In genomic region chr12:129776977-129777667, GRCh38 we compare ENCODE assay signal across 19 cellular contexts.
A peak's percentile ranks its signal among the peaks of the same experiment; 100 is the strongest.
DNase-seq lines count a peak whose midpoint lies in the region; FAIRE-seq and TF ChIP-seq lines count a peak whose summit lies in the region.
"Had no signal": no experiment of that assay in that cellular context is flagged by ENCODE, and none has a peak within 500 bp of the region (broad histone marks: within the 10 kb centered on the region; RNA-seq: fewer than 3 reads in every experiment).

No MANE protein-coding gene starts in this region.

- H3K27me3 ChIP-seq in H1 (replicated peaks in 1 of 4; ENCODE audit: control insufficient read depth in 3 of 4, extremely low read depth in 1 of 4, insufficient read depth in 3 of 4, low read length in 3 of 4) (no peaks in the 10 kb centered on the region), suprapubic skin (no peaks in the 10 kb centered on the region)

- no peaks in the 10 kb centered on the region for H4K20me1 ChIP-seq in H1 (replicated peaks in 1 of 2; ENCODE audit: control insufficient read depth in 1 of 2, insufficient read depth in 2 of 2, low read length in 2 of 2)

- TF ChIP-seq POLR2A in H1 (IDR thresholded peaks at IDR 0.05; ENCODE audit: control extremely low read depth in 1 of 2, low read depth in 2 of 2, low read length in 2 of 2): no peak
- no peak for TF ChIP-seq POLR2A in suprapubic skin (IDR thresholded peaks at IDR 0.05)

- 0 out of 2 replicates have a peak overlapping the region, but pooled peaks have one; percentile 34 for H3K18ac ChIP-seq in H1 (ENCODE audit: extremely low read depth, low read length)

- H3K27ac ChIP-seq in H1 (ENCODE audit: low read depth, low read length) (no peak overlapping the region), suprapubic skin (no peak overlapping the region)
- H3K27ac ChIP-seq: A549, C4-2B had no signal

- H2AFZ ChIP-seq in H1 (ENCODE audit: low read length): no peak overlapping the region

- H3K9me3 ChIP-seq in H1 (ENCODE audit: insufficient read depth in 2 of 2, low read depth in 1 of 2, low read length in 1 of 2) (no peaks in the 10 kb centered on the region), suprapubic skin (no peaks in the 10 kb centered on the region)
- H3K9me3 ChIP-seq: A549 had no signal

- H4K5ac ChIP-seq in H1 (ENCODE audit: insufficient read length, low read depth, low read length): no peak overlapping the region

- POLR2A ChIA-PET in H1 (lab: Charles Lee; ENCODE audit: partially characterized antibody): interaction anchor here (1.1 kb wide), 1 partner anchor 24 kb away, joined by 3 read pairs; no protein-coding TSS in a partner anchor

- H4K8ac ChIP-seq in H1 (ENCODE audit: extremely low read depth, insufficient read depth, low read length): no peak overlapping the region

- no peak for TF ChIP-seq EP300 in H1 (IDR thresholded peaks at IDR 0.05; ENCODE audit: borderline replicate concordance in 1 of 2, low read depth in 2 of 2, low read length in 2 of 2)
- no peak for TF ChIP-seq EP300 in suprapubic skin (IDR thresholded peaks at IDR 0.05)

- TF ChIP-seq CTCF in H1 (IDR thresholded peaks at IDR 0.05; ENCODE audit: control extremely low read depth in 1 of 3, insufficient read depth in 1 of 3, low read depth in 1 of 3, low read length in 3 of 3): no peak
- TF ChIP-seq CTCF in suprapubic skin (IDR thresholded peaks at IDR 0.05): no peak

- H4K91ac ChIP-seq in H1 (replicated peaks; ENCODE audit: insufficient read length, low read length): peak overlapping the region; percentile 34

- H3K23me2 ChIP-seq in H1 (ENCODE audit: low read depth, low read length): no peaks in the 10 kb centered on the region

- H2AK5ac ChIP-seq in H1 (ENCODE audit: low read depth, low read length): no peak overlapping the region

- H3K23ac ChIP-seq in H1 (ENCODE audit: insufficient read length): no peak overlapping the region

- H3K4me2 ChIP-seq in H1 (ENCODE audit: insufficient read depth in 1 of 2, low read depth in 2 of 2, low read length in 2 of 2): no peak overlapping the region
- H3K4me2 ChIP-seq: A549, SK-N-SH had no signal

- no peak overlapping the region; the same call in 1 of the 2 replicates for H2BK20ac ChIP-seq in H1 (ENCODE audit: low read length)

- 86% methylated on average over 10 of the region's 10 CpGs; no CpG with 5 or more reads in 1 of the 2 experiments for WGBS in H1 (ENCODE audit: extremely low coverage in 1 of 2, insufficient coverage in 1 of 2, insufficient read length in 1 of 2, insufficient replicate concordance in 2 of 2, low coverage in 1 of 2, low lambda C conversion rate in 2 of 2, missing lambda C conversion rate in 1 of 2), 2 experiments
- whole genome bisulfite sequencing in suprapubic skin: 72% methylated on average over 10 of the region's 10 CpGs

- no peak overlapping the region for H2BK15ac ChIP-seq in H1 (ENCODE audit: low read length)

- H2BK5ac ChIP-seq in H1 (ENCODE audit: low read depth, low read length): no peak overlapping the region

- TF ChIP-seq RAD21 in H1 (IDR thresholded peaks at IDR 0.05 in 1 of 2, conservative IDR thresholded peaks at IDR 0.05 in 1 of 2; ENCODE audit: low read depth in 2 of 2, low read length in 2 of 2): no peak

- peaks cover 2% of the 10 kb centered on the region; the same call in 1 of the 2 replicates for H3K79me1 ChIP-seq in H1 (ENCODE audit: low read depth, low read length)

- H2BK120ac ChIP-seq in H1 (replicated peaks; ENCODE audit: low read depth, low read length): no peak overlapping the region

- no peaks in the 10 kb centered on the region for H3K36me3 ChIP-seq in H1 (ENCODE audit: control insufficient read depth in 2 of 4, insufficient read depth in 4 of 4, low read length in 3 of 4)
- H3K36me3 ChIP-seq in suprapubic skin: no peaks in the 10 kb centered on the region

- H3K4ac ChIP-seq in H1 (replicated peaks; ENCODE audit: insufficient read length, low read depth, low read length): no peak overlapping the region

- CTCF ChIA-PET in H1 (lab: Charles Lee; ENCODE audit: partially characterized antibody): interaction anchor here (0.6 to 2.7 kb wide), 4 partner anchors 11 to 136 kb away, joined by 3 to 8 read pairs (median 4); no protein-coding TSS in a partner anchor

- FAIRE-seq in H1 (lab: Jason Lieb, UNC): no peak
- FAIRE-seq: A549, HepG2 had no signal

- H2BK12ac ChIP-seq in H1 (ENCODE audit: low read depth, low read length): peak overlapping the region; percentile 71

- H3K4me3 ChIP-seq in H1 (ENCODE audit: extremely low read depth in 1 of 4, insufficient read depth in 2 of 4, low read depth in 3 of 4, low read length in 4 of 4) (no peak overlapping the region), suprapubic skin (no peak overlapping the region)
- H3K4me3 ChIP-seq: A549 had no signal

- H3K79me2 ChIP-seq in H1 (ENCODE audit: control insufficient read depth in 1 of 2, insufficient read depth in 2 of 2, low read length in 2 of 2): peaks cover 0 to 2% of the 10 kb centered on the region in 2 experiments; a peak in 2 of 4 replicates

- DNase-seq in DMS153 treated with DMSO at 0.1 percent for 48 hours (lab: John Stamatoyannopoulos, UW; ENCODE audit: unreplicated experiment): peak; percentile 72
- peak; percentile 70 for DNase-seq in NCI-H128 (lab: John Stamatoyannopoulos, UW; ENCODE audit: unreplicated experiment)
- DNase-seq in NCI-H510A treated with DMSO at 0.1 percent for 48 hours (lab: John Stamatoyannopoulos, UW): peak; percentile 96
- no peak for DNase-seq in H1 (ENCODE audit: low read depth in 1 of 2, low spot score in 2 of 2)
- no peak for DNase-seq in suprapubic skin (ENCODE audit: low spot score in 2 of 2)
- DNase-seq in glomerular visceral epithelial cell (ENCODE audit: extremely low spot score): no peak
- no peak for DNase-seq in stimulated activated CD4-positive, alpha-beta T cell treated with anti-CD3 and anti-CD28 coated beads, Interleukin-12 subunit alpha, Interleukin-12 subunit beta, amount 100 ng/mL, for 4 hours
- DNase-seq: COR-L47, DND-41, GF-D8, HFFc6, MM.1S, NCI-H146, NCI-H69, Right ventricle myocardium superior, SK-N-SH had no signal

- no peak overlapping the region for H3K9ac ChIP-seq in H1 (replicated peaks in 1 of 4; ENCODE audit: extremely low read depth in 1 of 4, low read depth in 3 of 4, low read length in 3 of 4)
- H3K9ac ChIP-seq: SK-N-SH had no signal

- H3K4me1 ChIP-seq in H1 (replicated peaks in 1 of 4; ENCODE audit: control insufficient read depth in 3 of 4, insufficient read depth in 4 of 4, low read length in 3 of 4) (peaks cover 8 to 21% (median 15%) of the 10 kb centered on the region in 4 experiments; a peak in 6 of 7 replicates), suprapubic skin (no peaks in the 10 kb centered on the region)
- H3K4me1 ChIP-seq: A549 had no signal

- no peak overlapping the region for H3K56ac ChIP-seq in H1 (replicated peaks; ENCODE audit: insufficient read length, low read depth, low read length)

- H3K14ac ChIP-seq in H1 (ENCODE audit: insufficient read length): no peak overlapping the region

TF ChIP-seq in H1, 55 proteins besides CTCF, POLR2A, EP300 and RAD21:
- TF ChIP-seq, protein P1, sequence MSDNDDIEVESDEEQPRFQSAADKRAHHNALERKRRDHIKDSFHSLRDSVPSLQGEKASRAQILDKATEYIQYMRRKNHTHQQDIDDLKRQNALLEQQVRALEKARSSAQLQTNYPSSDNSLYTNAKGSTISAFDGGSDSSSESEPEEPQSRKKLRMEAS (IDR thresholded peaks at IDR 0.05): no peak
- no peak for TF ChIP-seq TAF7 (optimal IDR thresholded peaks at IDR 0.05; ENCODE audit: borderline replicate concordance, low read depth, low read length)
- TF ChIP-seq, protein P2, sequence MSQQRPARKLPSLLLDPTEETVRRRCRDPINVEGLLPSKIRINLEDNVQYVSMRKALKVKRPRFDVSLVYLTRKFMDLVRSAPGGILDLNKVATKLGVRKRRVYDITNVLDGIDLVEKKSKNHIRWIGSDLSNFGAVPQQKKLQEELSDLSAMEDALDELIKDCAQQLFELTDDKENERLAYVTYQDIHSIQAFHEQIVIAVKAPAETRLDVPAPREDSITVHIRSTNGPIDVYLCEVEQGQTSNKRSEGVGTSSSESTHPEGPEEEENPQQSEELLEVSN (IDR thresholded peaks at IDR 0.05): no peak
- no peak for TF ChIP-seq BCL11A (IDR thresholded peaks at IDR 0.05; ENCODE audit: low read depth in 2 of 2, low read length in 2 of 2)
- no peak for TF ChIP-seq YY1 (IDR thresholded peaks at IDR 0.05; ENCODE audit: low read depth, low read length)
- no peak for TF ChIP-seq SP4 (IDR thresholded peaks at IDR 0.05; ENCODE audit: low read length)
- TF ChIP-seq SIN3A (conservative IDR thresholded peaks at IDR 0.05 in 1 of 2, IDR thresholded peaks at IDR 0.05 in 1 of 2; ENCODE audit: low read depth in 1 of 2, low read length in 2 of 2): no peak
- TF ChIP-seq CHD2 (IDR thresholded peaks at IDR 0.05; ENCODE audit: low read length): no peak
- no peak for TF ChIP-seq SP1 (IDR thresholded peaks at IDR 0.05; ENCODE audit: low read depth, low read length)
- no peak for TF ChIP-seq SIRT6 (IDR thresholded peaks at IDR 0.05; ENCODE audit: low read length)
- TF ChIP-seq, protein P3, sequence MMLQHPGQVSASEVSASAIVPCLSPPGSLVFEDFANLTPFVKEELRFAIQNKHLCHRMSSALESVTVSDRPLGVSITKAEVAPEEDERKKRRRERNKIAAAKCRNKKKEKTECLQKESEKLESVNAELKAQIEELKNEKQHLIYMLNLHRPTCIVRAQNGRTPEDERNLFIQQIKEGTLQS (IDR thresholded peaks at IDR 0.05; ENCODE audit: insufficient read depth, low read depth, low read length): no peak
- no peak for TF ChIP-seq RFX5 (IDR thresholded peaks at IDR 0.05; ENCODE audit: borderline replicate concordance, low read depth, low read length)
- TF ChIP-seq POU5F1 (IDR thresholded peaks at IDR 0.05; ENCODE audit: low read depth, low read length): no peak

Comparison
In these comparisons a context has a peak if more than half of its experiments do, and no peak if none do; other contexts are left out.
1. DNase-seq: peak in DMS153 treated with DMSO at 0.1 percent for 48 hours (single experiment), NCI-H128 (single experiment) and NCI-H510A treated with DMSO at 0.1 percent for 48 hours (single experiment); none in H1 (0 of 2), suprapubic skin (0 of 2), glomerular visceral epithelial cell (single experiment) and stimulated activated CD4-positive, alpha-beta T cell treated with anti-CD3 and anti-CD28 coated beads, Interleukin-12 subunit alpha, Interleukin-12 subunit beta, amount 100 ng/mL, for 4 hours (single experiment).